Comparison of ENCODE assay signal across 11 cellular contexts in the genomic region with DNA sequence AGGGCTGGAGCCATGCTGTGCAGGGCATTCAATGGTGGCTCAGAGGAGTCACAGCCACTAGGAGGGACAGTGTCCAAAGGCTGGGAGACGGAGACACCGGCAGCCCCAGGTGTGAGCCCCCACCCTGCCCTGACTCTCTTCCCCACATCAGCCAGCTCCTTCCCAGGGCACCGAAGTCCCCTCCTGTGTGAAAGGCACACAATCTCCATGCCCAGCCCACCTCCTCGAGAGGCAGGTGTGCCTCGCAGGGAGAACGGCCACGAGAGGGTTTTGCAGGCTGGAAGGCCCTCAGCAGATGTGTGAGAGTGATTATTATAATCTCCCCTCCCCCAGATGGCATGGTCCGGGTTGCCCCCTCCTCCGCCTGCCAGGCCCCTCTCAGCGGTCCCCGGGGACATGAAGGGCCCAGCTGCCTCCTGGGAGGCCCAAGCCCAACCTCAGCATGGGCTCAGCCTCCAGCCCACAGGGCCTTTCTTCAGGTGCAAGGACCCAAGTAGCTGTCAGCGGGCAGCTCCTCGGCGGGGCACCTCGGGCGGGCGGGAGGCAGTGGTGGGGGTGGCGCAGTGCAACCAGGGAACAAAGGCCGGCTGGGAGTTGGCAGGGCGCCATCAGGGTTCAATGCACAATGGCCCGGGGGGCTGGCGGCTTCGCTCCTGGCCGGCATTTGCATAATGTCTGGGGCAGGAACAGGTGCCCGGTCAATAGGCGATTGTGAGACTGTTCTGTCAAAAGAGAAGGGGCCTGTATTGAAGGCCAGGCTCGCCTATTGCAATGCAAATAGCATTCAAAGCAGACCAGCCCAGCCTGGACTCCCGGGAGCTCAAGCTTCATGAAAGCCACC.
DNase-seq lines count a peak whose midpoint lies in the region; ATAC-seq lines count a peak whose summit lies in the region.
"Had no signal": no experiment of that assay in that cellular context is flagged by ENCODE, and none has a peak within 500 bp of the region (broad histone marks: within the 10 kb centered on the region; RNA-seq: fewer than 3 reads in every experiment).

No MANE protein-coding gene starts in this region.

- H3K4me3 ChIP-seq in HUES48 (ENCODE audit: low read depth, low read length), result no peak overlapping the region
- H3K4me3 ChIP-seq: cardiac muscle cell had no signal

- ATAC-seq in GM21367 (IDR thresholded peaks at IDR 0.05; ENCODE audit: unreplicated experiment), result no peak

- H3K27me3 ChIP-seq in HUES48 (ENCODE audit: control insufficient read depth, insufficient read depth, low read length), result peaks cover 3% of the 10 kb centered on the region

- no peaks in the 10 kb centered on the region for H3K36me3 ChIP-seq in HUES48 (ENCODE audit: control insufficient read depth, insufficient read depth, low read length)
- H3K36me3 ChIP-seq: cardiac muscle cell had no signal

- H3K9me3 ChIP-seq in HUES48 (ENCODE audit: control insufficient read depth, insufficient read depth, low read length), result no peaks in the 10 kb centered on the region

- peak overlapping the region; percentile 67 for H3K27ac ChIP-seq in HUES48 (ENCODE audit: low read depth, low read length)
- H3K27ac ChIP-seq: cardiac muscle cell had no signal

- peaks cover 51% of the 10 kb centered on the region for H3K4me1 ChIP-seq in HUES48 (ENCODE audit: control insufficient read depth, insufficient read depth, low read length)

- DNase-seq in NCI-H69 (lab: John Stamatoyannopoulos, UW) (peak; percentile 95), globus pallidus (ENCODE audit: low spot score) (peak; percentile 99), putamen (ENCODE audit: low spot score) (peak; percentile 97), HuH-7.5 (ENCODE audit: low spot score) (no peak), SHP77 treated with DMSO at 0.1 percent for 48 hours (lab: John Stamatoyannopoulos, UW) (no peak)
- no peak for DNase-seq in activated CD4-positive, CD25-positive, alpha-beta regulatory T cell (lab: John Stamatoyannopoulos, UW)
- DNase-seq: DND-41, KG1 had no signal

- H3K9ac ChIP-seq in HUES48 (ENCODE audit: low read depth, low read length), result no peak overlapping the region

Comparison
In these comparisons a context has a peak if more than half of its experiments do, and no peak if none do; other contexts are left out.
1. DNase-seq: peak in NCI-H69 (single experiment), globus pallidus (single experiment) and putamen (single experiment); none in HuH-7.5 (single experiment), SHP77 treated with DMSO at 0.1 percent for 48 hours (single experiment) and activated CD4-positive, CD25-positive, alpha-beta regulatory T cell (0 of 4).